26 cellular contexts compared by ENCODE assay signal in genomic region chr11:119516060-119516459, GRCh38.
"Had no signal": no experiment of that assay in that cellular context is flagged by ENCODE, and none has a peak within 500 bp of the region (broad histone marks: within the 10 kb centered on the region; RNA-seq: fewer than 3 reads in every experiment).

No MANE protein-coding gene starts in this region.

- H3K4me1 ChIP-seq: ascending aorta, body of pancreas, Peyer's patch, SJSA1 had no signal

- H3K27ac ChIP-seq: ascending aorta, body of pancreas, Peyer's patch, SJSA1 had no signal

- H3K36me3 ChIP-seq: ascending aorta, Peyer's patch, SJSA1 had no signal

- H3K4me3 ChIP-seq: ascending aorta, body of pancreas, Peyer's patch, SJSA1 had no signal

- H3K9me3 ChIP-seq: ascending aorta, body of pancreas, Peyer's patch, SJSA1 had no signal

- H3K27me3 ChIP-seq: ascending aorta, body of pancreas, Peyer's patch, SJSA1 had no signal

- ATAC-seq: activated CD4-positive, alpha-beta T cell treated with anti-CD3 and anti-CD28 coated beads for 36 hours; activated CD4-positive, CD25-positive, alpha-beta regulatory T cell treated with anti-CD3 and anti-CD28 coated beads, Interleukin-2, amount 50 U/mL, for 24 hours; activated CD8-positive, alpha-beta T cell treated with anti-CD3 and anti-CD28 coated beads, Interleukin-2, amount 10 ng/mL, durations not matched to agents 7 days and 5 days; body of pancreas; PC-3; WTC11 had no signal

- DNase-seq: activated CD4-positive, alpha-beta T cell treated with anti-CD3 and anti-CD28 coated beads for 36 hours; activated CD4-positive, alpha-beta T cell treated with anti-CD3 and anti-CD28 coated beads, Interleukin-2, amount 10 ng/mL, durations not matched to agents 7 days and 5 days; activated CD4-positive, alpha-beta T cell treated with anti-CD3 and anti-CD28 coated beads, Interleukin-2, amount 50 U/mL, for 48 hours; activated CD8-positive, alpha-beta T cell treated with anti-CD3 and anti-CD28 coated beads, Interleukin-2, amount 10 ng/mL, durations not matched to agents 7 days and 5 days; activated gamma-delta T cell; activated naive CD4-positive, alpha-beta T cell treated with Interleukin-2 at 50 U/mL for 16 hours; activated naive CD8-positive, alpha-beta T cell treated with anti-CD3 and anti-CD28 coated beads, Interleukin-2, amount 10 ng/mL, durations not matched to agents 7 days and 5 days; activated T-cell treated with anti-CD3 and anti-CD28 coated beads, Interleukin-2, amount 50 U/mL, for 24 hours; body of pancreas; NCI-H1092 treated with DMSO at 0.1 percent for 48 hours; NCI-H1436; NCI-H1694; NCI-H1930; NCI-H2081 treated with DMSO at 0.1 percent for 48 hours; NCI-H510A; NCI-H526; NCI-H748 treated with DMSO at 0.1 percent for 48 hours; NK-92 treated with Interleukin-12 subunit alpha and Interleukin-12 subunit beta, amount 100 ng/mL, for 24 hours; PC-3; Peyer's patch; RPMI8226; SHP77 treated with DMSO at 0.1 percent for 48 hours had no signal
